16 cellular contexts compared by ENCODE assay signal in the genomic region with DNA sequence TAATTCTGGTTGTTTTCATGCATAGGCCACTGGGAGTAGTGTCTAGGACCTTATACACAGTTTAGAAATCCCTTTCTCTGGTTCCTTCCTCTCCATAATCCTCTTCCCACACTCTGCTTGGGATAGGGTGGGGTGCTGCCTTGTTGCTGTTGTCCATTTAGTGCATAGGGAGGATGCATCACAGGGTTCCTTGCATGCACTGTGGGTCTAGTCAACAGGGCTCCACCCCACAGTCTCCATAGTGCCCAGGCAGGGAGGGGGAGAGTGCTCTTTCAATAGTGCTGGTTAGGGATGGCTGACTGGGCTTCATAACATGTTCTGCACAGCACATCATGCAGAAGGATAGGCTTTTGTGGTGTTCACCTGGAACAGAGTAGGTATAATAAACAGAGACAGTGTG.
A peak's percentile ranks its signal among the peaks of the same experiment; 100 is the strongest.
DNase-seq lines count a peak whose midpoint lies in the region; ATAC-seq and TF ChIP-seq lines count a peak whose summit lies in the region.
"Had no signal": no experiment of that assay in that cellular context is flagged by ENCODE, and none has a peak within 500 bp of the region (broad histone marks: within the 10 kb centered on the region; RNA-seq: fewer than 3 reads in every experiment).

No MANE protein-coding gene starts in this region.

- intact Hi-C loops in Right ventricle myocardium inferior (cut with DNase I): no loop called here
- intact Hi-C loops in mucosa of descending colon (cut with DNase I, micrococcal nuclease): no loop called here

- H3K27me3 Mint-ChIP-seq in endodermal cell (ENCODE audit: insufficient read depth): no peaks in the 10 kb centered on the region
- H3K27me3 Mint-ChIP-seq: B cell had no signal

- H3K9ac ChIP-seq in endodermal cell (ENCODE audit: extremely low read depth, low read length, poor library complexity, severe bottlenecking): no peak overlapping the region

- no peaks in the 10 kb centered on the region for H3K9me3 Mint-ChIP-seq in endodermal cell
- H3K9me3 Mint-ChIP-seq: CD14-positive monocyte, HFFc6 had no signal

- H3K36me3 Mint-ChIP-seq in endodermal cell (ENCODE audit: low read depth): peaks cover 15% of the 10 kb centered on the region

- H3K4me1 Mint-ChIP-seq in endodermal cell: peaks cover 69% of the 10 kb centered on the region
- H3K4me1 Mint-ChIP-seq: B cell, CD14-positive monocyte had no signal

- H3K4me1 ChIP-seq in right atrium auricular region (no peaks in the 10 kb centered on the region), endodermal cell (ENCODE audit: control insufficient read depth, insufficient read depth, low read length) (peaks cover 31% of the 10 kb centered on the region), mucosa of descending colon (ENCODE audit: low read depth) (no peaks in the 10 kb centered on the region)

- H3K4me3 ChIP-seq in right atrium auricular region: no peak overlapping the region
- H3K4me3 ChIP-seq in endodermal cell (ENCODE audit: low read length): peak overlapping the region; percentile 61
- no peak overlapping the region for H3K4me3 ChIP-seq in mucosa of descending colon

- H3K36me3 ChIP-seq in right atrium auricular region: no peaks in the 10 kb centered on the region
- H3K36me3 ChIP-seq in endodermal cell (ENCODE audit: control insufficient read depth, insufficient read depth, low read length): peaks cover 7% of the 10 kb centered on the region
- H3K36me3 ChIP-seq in mucosa of descending colon (ENCODE audit: low read depth): no peaks in the 10 kb centered on the region

- H3K9me3 ChIP-seq in right atrium auricular region (no peaks in the 10 kb centered on the region), endodermal cell (ENCODE audit: control insufficient read depth, low read length) (no peaks in the 10 kb centered on the region), mucosa of descending colon (no peaks in the 10 kb centered on the region)

- H3K4me3 Mint-ChIP-seq in endodermal cell: no peak overlapping the region
- H3K4me3 Mint-ChIP-seq: B cell, CD14-positive monocyte, HFFc6 had no signal

- ATAC-seq in Right ventricle myocardium inferior (no peak), mucosa of descending colon (peak; percentile 35), GM21529 (IDR thresholded peaks at IDR 0.05; ENCODE audit: unreplicated experiment) (no peak)

- H3K27ac ChIP-seq in right atrium auricular region (no peak overlapping the region), endodermal cell (ENCODE audit: low read depth, low read length) (no peak overlapping the region), substantia nigra (ENCODE audit: low read depth, low read length, poor library complexity, severe bottlenecking) (no peak overlapping the region)

- DNase-seq in Right ventricle myocardium inferior (ENCODE audit: missing footprints) (peak; percentile 30), right atrium auricular region (ENCODE audit: low spot score) (no peak), endodermal cell (no peak), mucosa of descending colon (no peak), NCI-H524 treated with DMSO at 0.1 percent for 48 hours (lab: John Stamatoyannopoulos, UW) (no peak), substantia nigra (lab: John Stamatoyannopoulos, UW) (no peak)
- DNase-seq: HFFc6, Kasumi-1, NCI-H1417, NCI-H187 treated with DMSO at 0.1 percent for 48 hours, NCI-H345, NCI-H524, Right ventricle myocardium superior had no signal

- H3K27me3 ChIP-seq in right atrium auricular region: no peaks in the 10 kb centered on the region
- H3K27me3 ChIP-seq in endodermal cell (ENCODE audit: control insufficient read depth, insufficient read depth, low read length, poor library complexity, severe bottlenecking): no peaks in the 10 kb centered on the region

- peak overlapping the region; percentile 14 for H3K27ac Mint-ChIP-seq in endodermal cell
- H3K27ac Mint-ChIP-seq: B cell, CD14-positive monocyte, HFFc6 had no signal

- TF ChIP-seq CTCF in right atrium auricular region (IDR thresholded peaks at IDR 0.05) (no peak), endodermal cell (conservative IDR thresholded peaks at IDR 0.05) (no peak), mucosa of descending colon (IDR thresholded peaks at IDR 0.05) (no peak)
